Comparison of ENCODE assay signal across 25 cellular contexts in genomic region chr5:78651468-78651867, GRCh38. TPM values are rescaled to one million over a fixed set of nuclear protein-coding genes. Genes with fewer than 3 reads are reported as not detected.
DNase-seq lines count a peak whose midpoint lies in the region; ATAC-seq and TF ChIP-seq lines count a peak whose summit lies in the region.
"Had no signal": no experiment of that assay in that cellular context is flagged by ENCODE, and none has a peak within 500 bp of the region (broad histone marks: within the 10 kb centered on the region; RNA-seq: fewer than 3 reads in every experiment).

No MANE protein-coding gene starts in this region.

- no peaks in the 10 kb centered on the region for H3K9me2 ChIP-seq in SU-DHL-6 (replicated peaks; ENCODE audit: insufficient read depth, low read length)

- H3K9me3 Mint-ChIP-seq in nephron (no peaks in the 10 kb centered on the region), immature natural killer cell (peaks cover 0 to 4% (median 0%) of the 10 kb centered on the region in 6 donors)

- H3K9ac ChIP-seq in SU-DHL-6 (ENCODE audit: low read length): no peak overlapping the region
- H3K9ac ChIP-seq: BLaER1 had no signal

- H3K9me3 ChIP-seq in SU-DHL-6 (ENCODE audit: insufficient read depth, low read length): no peaks in the 10 kb centered on the region
- H3K9me3 ChIP-seq: BE2C, BLaER1 had no signal

- H3K27ac ChIP-seq in SU-DHL-6 (ENCODE audit: low read depth, low read length): 0 out of 2 replicates have a peak overlapping the region, but pooled peaks have one; percentile 7
- H3K27ac ChIP-seq: BLaER1 had no signal

- POLR2A ChIA-PET in HEK293T (lab: Yijun Ruan, JAX): no interaction called here

- H3K4me2 ChIP-seq in SU-DHL-6 (ENCODE audit: low read depth, low read length, poor library complexity, severe bottlenecking): no peak overlapping the region
- H3K4me2 ChIP-seq: BLaER1 had no signal

- H3K27ac Mint-ChIP-seq in nephron: peak overlapping the region in 1 of 3 experiments; percentile 25
- H3K27ac Mint-ChIP-seq in immature natural killer cell: no peak overlapping the region
- H3K27ac Mint-ChIP-seq: CD4-positive, alpha-beta memory T cell; CD4-positive, CD25-positive, alpha-beta regulatory T cell; CD8-positive, alpha-beta memory T cell had no signal

- no peaks in the 10 kb centered on the region for H3K27me3 ChIP-seq in SU-DHL-6 (ENCODE audit: low read length)
- H3K27me3 ChIP-seq: BE2C had no signal

- TF ChIP-seq CTCF in SU-DHL-6 (IDR thresholded peaks at IDR 0.05; ENCODE audit: insufficient read depth, low read length, poor library complexity, severe bottlenecking) (no peak), nephron (IDR thresholded peaks at IDR 0.05; ENCODE audit: unreplicated experiment in 3 of 3) (no peak)

- H3K4me1 Mint-ChIP-seq in nephron (peaks cover 33% of the 10 kb centered on the region), immature natural killer cell (peaks cover 14 to 18% of the 10 kb centered on the region in 2 donors)

- H3K4me3 ChIP-seq in SU-DHL-6 (ENCODE audit: insufficient read depth, low read length, poor library complexity, severe bottlenecking): no peak overlapping the region
- H3K4me3 ChIP-seq: BLaER1, GM12878 had no signal

- CTCF ChIA-PET in HEK293T (lab: Yijun Ruan, JAX): no interaction called here

- no peak for ATAC-seq in HG03469 (IDR thresholded peaks at IDR 0.05; ENCODE audit: unreplicated experiment)
- ATAC-seq: GM12878 had no signal

- peak overlapping the region in 2 of 3 experiments; percentile 16 to 27 for H3K4me3 Mint-ChIP-seq in nephron
- no peak overlapping the region for H3K4me3 Mint-ChIP-seq in immature natural killer cell
- H3K4me3 Mint-ChIP-seq: CD14-positive monocyte; CD4-positive, alpha-beta memory T cell; CD4-positive, CD25-positive, alpha-beta regulatory T cell; CD8-positive, alpha-beta memory T cell had no signal

- no peaks in the 10 kb centered on the region for H4K20me1 ChIP-seq in SU-DHL-6 (ENCODE audit: low read depth, low read length)

- H3K27me3 Mint-ChIP-seq in nephron (ENCODE audit: low read depth): no peaks in the 10 kb centered on the region
- peaks cover 0 to 22% (median 16%) of the 10 kb centered on the region in 3 donors for H3K27me3 Mint-ChIP-seq in immature natural killer cell (ENCODE audit: low read depth in 3 of 3)

- DNase-seq in HEK293T (ENCODE audit: extremely low spot score) (no peak), NCI-H146 treated with DMSO at 0.1 percent for 48 hours (lab: John Stamatoyannopoulos, UW; ENCODE audit: unreplicated experiment) (no peak), immature natural killer cell (no peak), NCI-H82 (lab: John Stamatoyannopoulos, UW) (no peak)
- DNase-seq: 8988T; ACHN; BE2C; C1 segment of cervical spinal cord; CD4-positive, alpha-beta memory T cell; CD4-positive, CD25-positive, alpha-beta regulatory T cell; CD8-positive, alpha-beta memory T cell; COR-L47; DMS 273 treated with DMSO at 0.1 percent for 48 hours; DMS153; DMS53; DMS79; DND-41; EL; GDM1 had no signal

- H2AFZ ChIP-seq in SU-DHL-6 (ENCODE audit: low read depth, low read length, severe bottlenecking): no peak overlapping the region

- peaks cover 24% of the 10 kb centered on the region for H3K79me2 ChIP-seq in SU-DHL-6 (ENCODE audit: insufficient read depth, low read length)

- no peaks in the 10 kb centered on the region for H3K36me3 Mint-ChIP-seq in nephron (ENCODE audit: low read depth)
- H3K36me3 Mint-ChIP-seq in immature natural killer cell: no peaks in the 10 kb centered on the region
- H3K36me3 Mint-ChIP-seq: CD4-positive, CD25-positive, alpha-beta regulatory T cell; CD8-positive, alpha-beta memory T cell had no signal

- H3K36me3 ChIP-seq in SU-DHL-6 (ENCODE audit: low read length): peaks cover under 1% of the 10 kb centered on the region; the same call in 1 of the 2 replicates
- H3K36me3 ChIP-seq: BE2C, BLaER1 had no signal

- H3F3A ChIP-seq in SU-DHL-6 (ENCODE audit: insufficient read depth): peaks cover 34% of the 10 kb centered on the region

TF ChIP-seq in HEK293T, 16 proteins besides CTCF, POLR2A, EP300 and RAD21:
- TF ChIP-seq FOXM1 (IDR thresholded peaks at IDR 0.05; ENCODE audit: borderline replicate concordance): no peak
- TF ChIP-seq ZNF384 (IDR thresholded peaks at IDR 0.05): peak; percentile 65

RNA-seq across cellular contexts. Expression of gene LHFPL2, which starts 2.9 kb away (rescaled TPM):
- polyA plus RNA-seq in immature natural killer cell: under 1 TPM in 2 of 3 donors, not detected in 1; 0.09 to 0.49 TPM

Comparison
In these comparisons a context has a peak if more than half of its experiments do, and no peak if none do; other contexts are left out.
1. H3K4me3 Mint-ChIP-seq: peak in nephron (2 of 3); none in immature natural killer cell (0 of 5).